In the genomic region with DNA sequence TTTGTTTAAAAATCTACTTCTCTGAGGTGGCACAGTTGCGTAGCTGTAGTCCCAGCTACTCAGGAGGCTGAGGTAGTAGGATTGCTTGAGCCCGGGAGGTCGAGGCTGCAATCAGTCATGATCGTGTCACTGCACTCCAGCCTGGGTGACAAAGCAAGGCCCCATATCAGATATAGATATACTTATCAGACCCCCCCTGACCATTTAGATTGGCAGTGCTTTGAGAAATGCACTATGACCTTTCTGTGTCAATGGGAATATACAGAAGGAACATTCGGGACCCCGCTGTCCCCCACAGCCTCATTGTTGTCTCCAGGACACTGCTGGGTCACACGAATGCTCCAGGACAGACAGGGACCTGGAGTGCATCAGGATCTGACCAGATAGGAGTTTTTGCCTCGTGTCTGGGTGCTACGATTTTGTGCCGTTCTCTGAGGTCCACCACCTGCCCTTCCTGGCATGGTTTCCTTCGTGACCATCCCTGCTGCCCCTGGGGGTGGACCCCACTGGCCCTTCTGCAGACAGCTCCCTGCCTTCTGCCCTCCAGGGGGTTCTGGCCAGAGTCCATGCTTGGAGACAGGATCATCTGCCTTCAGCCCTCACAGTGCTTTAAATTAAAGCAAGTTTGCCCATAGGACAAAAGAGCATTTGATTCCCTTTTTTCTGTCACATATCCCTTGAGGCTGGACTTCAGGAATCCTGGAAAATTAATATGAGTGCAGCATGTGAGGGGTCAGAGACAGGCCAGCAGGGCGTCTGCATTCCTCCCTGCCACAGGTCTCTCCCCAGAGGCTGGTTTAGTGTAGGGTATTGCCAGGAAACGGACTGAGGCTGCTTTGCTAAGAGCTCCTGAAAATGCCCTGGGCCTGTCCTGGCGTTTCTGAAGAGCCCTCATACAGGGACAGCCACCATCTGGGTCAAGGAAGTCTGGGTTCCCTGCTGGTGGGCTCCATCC, we compare ENCODE assay signal across 11 cellular contexts. TPM values are rescaled to one million over a fixed set of nuclear protein-coding genes. Genes with fewer than 3 reads are reported as not detected.
DNase-seq lines count a peak whose midpoint lies in the region; ATAC-seq and TF ChIP-seq lines count a peak whose summit lies in the region.
"Had no signal": no experiment of that assay in that cellular context is flagged by ENCODE, and none has a peak within 500 bp of the region (broad histone marks: within the 10 kb centered on the region; RNA-seq: fewer than 3 reads in every experiment).

No MANE protein-coding gene starts in this region.

- ATAC-seq in activated naive CD4-positive, alpha-beta T cell treated with anti-CD3 and anti-CD28 coated beads, Interleukin-2, amount 50 U/mL, for 72 hours, result no peak
- ATAC-seq in HG03432 (IDR thresholded peaks at IDR 0.05; ENCODE audit: unreplicated experiment), result no peak
- ATAC-seq in GM21529 (IDR thresholded peaks at IDR 0.05; ENCODE audit: unreplicated experiment), result no peak
- no peak for ATAC-seq in HG03342 (IDR thresholded peaks at IDR 0.05; ENCODE audit: unreplicated experiment)

- WGBS in suprapubic skin, result 68% methylated on average over 13 of the region's 14 CpGs

- POLR2A ChIA-PET in activated CD4-positive, alpha-beta memory T cell treated with anti-CD3 and anti-CD28 coated beads for 36 hours (lab: Charles Lee), result interaction anchor here (1.0 kb wide), 1 partner anchor 14 kb away, joined by 4 read pairs; no protein-coding TSS in a partner anchor

- no peak overlapping the region for H3K4me3 ChIP-seq in suprapubic skin

- H3K36me3 Mint-ChIP-seq in activated naive CD4-positive, alpha-beta T cell treated with anti-CD3 and anti-CD28 coated beads, Interleukin-2, amount 50 U/mL, for 72 hours, result peaks cover 12 to 29% of the 10 kb centered on the region in 2 donors
- H3K36me3 Mint-ChIP-seq in activated naive CD4-positive, alpha-beta T cell treated with anti-CD3 and anti-CD28 coated beads for 36 hours (ENCODE audit: low read depth), result peaks cover 16% of the 10 kb centered on the region
- H3K36me3 Mint-ChIP-seq in activated CD4-positive, alpha-beta memory T cell treated with anti-CD3 and anti-CD28 coated beads for 36 hours, result peaks cover 22% of the 10 kb centered on the region
- H3K36me3 Mint-ChIP-seq in immature natural killer cell, result peaks cover 0 to 10% (median 4%) of the 10 kb centered on the region in 3 donors

- intact Hi-C loops in activated naive CD4-positive, alpha-beta T cell treated with anti-CD3 and anti-CD28 coated beads for 36 hours (cut with micrococcal nuclease), result no loop called here
- intact Hi-C loops in activated CD4-positive, alpha-beta memory T cell treated with anti-CD3 and anti-CD28 coated beads for 36 hours (cut with micrococcal nuclease), result loop anchor here (1.0 to 10.0 kb wide), 2 partner anchors 37 to 72 kb away; no protein-coding TSS in a partner anchor

- H3K4me1 Mint-ChIP-seq in activated naive CD4-positive, alpha-beta T cell treated with anti-CD3 and anti-CD28 coated beads for 36 hours (ENCODE audit: low read depth), result peaks cover 47% of the 10 kb centered on the region
- peaks cover 44% of the 10 kb centered on the region for H3K4me1 Mint-ChIP-seq in activated CD4-positive, alpha-beta memory T cell treated with anti-CD3 and anti-CD28 coated beads for 36 hours (ENCODE audit: low read depth)
- H3K4me1 Mint-ChIP-seq in immature natural killer cell, result peaks cover 25 to 30% of the 10 kb centered on the region in 2 donors

- DNase-seq in activated naive CD4-positive, alpha-beta T cell treated with anti-CD3 and anti-CD28 coated beads, Interleukin-2, amount 50 U/mL, for 72 hours (ENCODE audit: low spot score in 2 of 2), result no peak
- no peak for DNase-seq in activated naive CD4-positive, alpha-beta T cell treated with anti-CD3 and anti-CD28 coated beads for 36 hours
- DNase-seq in activated CD4-positive, alpha-beta memory T cell treated with anti-CD3 and anti-CD28 coated beads for 36 hours, result no peak
- no peak for DNase-seq in immature natural killer cell
- DNase-seq in suprapubic skin (ENCODE audit: low spot score in 2 of 2), result no peak
- DNase-seq: AML-193 had no signal

- no peak for TF ChIP-seq CTCF in suprapubic skin (IDR thresholded peaks at IDR 0.05)

- peaks cover 58% of the 10 kb centered on the region for H3K4me1 ChIP-seq in suprapubic skin

- CTCF ChIA-PET in activated naive CD4-positive, alpha-beta T cell treated with anti-CD3 and anti-CD28 coated beads for 36 hours (lab: Charles Lee), result no interaction called here
- CTCF ChIA-PET in activated CD4-positive, alpha-beta memory T cell treated with anti-CD3 and anti-CD28 coated beads for 36 hours (lab: Charles Lee), result interaction anchor here (1.0 to 1.4 kb wide), 2 partner anchors 9 to 18 kb away, joined by 4 to 5 read pairs; no protein-coding TSS in a partner anchor

- no peaks in the 10 kb centered on the region for H3K27me3 ChIP-seq in suprapubic skin

- peak overlapping the region; percentile 69 to 72 for H3K27ac Mint-ChIP-seq in activated naive CD4-positive, alpha-beta T cell treated with anti-CD3 and anti-CD28 coated beads, Interleukin-2, amount 50 U/mL, for 72 hours
- no peak overlapping the region for H3K27ac Mint-ChIP-seq in activated naive CD4-positive, alpha-beta T cell treated with anti-CD3 and anti-CD28 coated beads for 36 hours
- peak overlapping the region; percentile 81 for H3K27ac Mint-ChIP-seq in activated CD4-positive, alpha-beta memory T cell treated with anti-CD3 and anti-CD28 coated beads for 36 hours
- H3K27ac Mint-ChIP-seq in immature natural killer cell, result peak overlapping the region; percentile 14 to 91 (median 41)

- no peaks in the 10 kb centered on the region for H3K9me3 Mint-ChIP-seq in activated naive CD4-positive, alpha-beta T cell treated with anti-CD3 and anti-CD28 coated beads, Interleukin-2, amount 50 U/mL, for 72 hours
- no peaks in the 10 kb centered on the region for H3K9me3 Mint-ChIP-seq in activated naive CD4-positive, alpha-beta T cell treated with anti-CD3 and anti-CD28 coated beads for 36 hours
- no peaks in the 10 kb centered on the region for H3K9me3 Mint-ChIP-seq in activated CD4-positive, alpha-beta memory T cell treated with anti-CD3 and anti-CD28 coated beads for 36 hours
- H3K9me3 Mint-ChIP-seq in immature natural killer cell, result no peaks in the 10 kb centered on the region
- H3K9me3 Mint-ChIP-seq: brain had no signal

- peaks cover 49% of the 10 kb centered on the region for H3K36me3 ChIP-seq in suprapubic skin

- no peak for TF ChIP-seq POLR2A in suprapubic skin (IDR thresholded peaks at IDR 0.05)

- H3K4me3 Mint-ChIP-seq in activated naive CD4-positive, alpha-beta T cell treated with anti-CD3 and anti-CD28 coated beads for 36 hours, result no peak overlapping the region
- no peak overlapping the region for H3K4me3 Mint-ChIP-seq in activated CD4-positive, alpha-beta memory T cell treated with anti-CD3 and anti-CD28 coated beads for 36 hours
- peak overlapping the region in 1 of 5 donors; percentile 71 for H3K4me3 Mint-ChIP-seq in immature natural killer cell
- H3K4me3 Mint-ChIP-seq: brain had no signal

- H3K27ac ChIP-seq in suprapubic skin, result peak overlapping the region; percentile 48

- H3K9me3 ChIP-seq in suprapubic skin, result no peaks in the 10 kb centered on the region

- H3K27me3 Mint-ChIP-seq in activated naive CD4-positive, alpha-beta T cell treated with anti-CD3 and anti-CD28 coated beads for 36 hours (ENCODE audit: low read depth), result no peaks in the 10 kb centered on the region
- no peaks in the 10 kb centered on the region for H3K27me3 Mint-ChIP-seq in activated CD4-positive, alpha-beta memory T cell treated with anti-CD3 and anti-CD28 coated beads for 36 hours
- peaks cover 0 to 4% (median 2%) of the 10 kb centered on the region in 3 donors for H3K27me3 Mint-ChIP-seq in immature natural killer cell (ENCODE audit: low read depth in 3 of 3)
- H3K27me3 Mint-ChIP-seq: brain had no signal

- no peak for TF ChIP-seq EP300 in suprapubic skin (IDR thresholded peaks at IDR 0.05)

RNA-seq across cellular contexts. Expression of gene PLD6, which starts 19.3 kb away (rescaled TPM):
- 1 to 10 TPM; 9.2 to 9.6 TPM for total RNA-seq in activated naive CD4-positive, alpha-beta T cell treated with anti-CD3 and anti-CD28 coated beads, Interleukin-2, amount 50 U/mL, for 72 hours
- 1 to 10 TPM; 5.3 to 5.4 TPM for total RNA-seq in activated naive CD4-positive, alpha-beta T cell treated with anti-CD3 and anti-CD28 coated beads for 36 hours
- total RNA-seq in activated CD4-positive, alpha-beta memory T cell treated with anti-CD3 and anti-CD28 coated beads for 36 hours, result 1 to 10 TPM; 9.3 to 9.4 TPM
- polyA plus RNA-seq in immature natural killer cell, result 1 to 10 TPM in 2 of 3 donors, under 1 TPM in 1; 0.41 to 2.5 (median 1.4) TPM
- total RNA-seq in suprapubic skin, result 1 to 10 TPM; 3.3 to 9.1 (median 5.2) TPM
- total RNA-seq: HT1080 had no signal

RNA-seq across cellular contexts. Expression of gene FLCN, which starts 50.1 kb away (rescaled TPM):
- 10 to 100 TPM; 28.1 to 38.7 TPM for total RNA-seq in activated naive CD4-positive, alpha-beta T cell treated with anti-CD3 and anti-CD28 coated beads, Interleukin-2, amount 50 U/mL, for 72 hours
- 10 to 100 TPM; 17.5 to 18.4 TPM for total RNA-seq in activated naive CD4-positive, alpha-beta T cell treated with anti-CD3 and anti-CD28 coated beads for 36 hours
- 10 to 100 TPM; 24.0 to 24.6 TPM for total RNA-seq in activated CD4-positive, alpha-beta memory T cell treated with anti-CD3 and anti-CD28 coated beads for 36 hours
- 1 to 10 TPM; 1.4 to 6.6 (median 5.9) TPM for polyA plus RNA-seq in immature natural killer cell
- total RNA-seq in suprapubic skin, result 100 to 1,000 TPM in 1 of 4 donors, 10 to 100 TPM in 3; 28.4 to 143 (median 49.2) TPM
